ENCODE assay signal across 7 cellular contexts in the genomic region with DNA sequence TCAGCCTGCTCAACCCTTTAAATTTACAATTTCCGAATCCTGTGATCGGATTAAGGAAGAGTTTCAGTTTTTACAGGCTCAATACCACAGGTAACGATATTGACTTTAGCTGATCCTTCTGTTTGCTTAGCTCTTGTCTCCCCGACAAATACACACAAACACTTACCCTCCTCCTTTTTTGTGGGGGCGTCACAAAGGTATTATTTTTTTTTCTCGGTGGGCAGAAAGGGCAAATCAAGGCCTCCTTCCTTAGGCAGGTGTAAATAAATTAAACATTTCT. TPM values are rescaled to one million over a fixed set of nuclear protein-coding genes. Genes with fewer than 3 reads are reported as not detected.
DNase-seq lines count a peak whose midpoint lies in the region; ATAC-seq and TF ChIP-seq lines count a peak whose summit lies in the region.

No MANE protein-coding gene starts in this region.

- H3K36me3 ChIP-seq in skeletal muscle satellite cell (ENCODE audit: insufficient read depth, low read length), result no peaks in the 10 kb centered on the region

- H3K4me2 ChIP-seq in skeletal muscle satellite cell (ENCODE audit: low read length), result peak overlapping the region; percentile 92

- DNase-seq in GM20000 (ENCODE audit: low spot score) (peak; percentile 8), RWPE1 (ENCODE audit: low spot score) (no peak), foreskin keratinocyte (peak in 1 of 2 donors; percentile 33), glomerular visceral epithelial cell (ENCODE audit: extremely low spot score) (no peak), GM13976 (ENCODE audit: low spot score) (no peak), GM03348 (ENCODE audit: low spot score) (no peak)

- peak overlapping the region; percentile 93; the same call in 1 of the 2 replicates for H3K27ac ChIP-seq in RWPE1
- H3K27ac ChIP-seq in foreskin keratinocyte, result peak overlapping the region; percentile 76

- CTCF ChIA-PET in RWPE1 (lab: Yijun Ruan, JAX), result interaction anchor here (0.6 to 1.1 kb wide), 4 partner anchors 15 to 601 kb away, joined by 3 to 5 read pairs (median 4); no protein-coding TSS in a partner anchor

- peak overlapping the region; percentile 98 for H3K9ac ChIP-seq in skeletal muscle satellite cell (ENCODE audit: low read depth, low read length)

- H3K4me3 ChIP-seq in skeletal muscle satellite cell (ENCODE audit: low read length), result peak overlapping the region; percentile 93

- H3K27me3 ChIP-seq in foreskin keratinocyte (no peaks in the 10 kb centered on the region), skeletal muscle satellite cell (ENCODE audit: control insufficient read depth, insufficient read depth, low read length) (no peaks in the 10 kb centered on the region)

- no peak for ATAC-seq in foreskin keratinocyte

- H3K9me3 ChIP-seq in skeletal muscle satellite cell (replicated peaks; ENCODE audit: low read length), result no peaks in the 10 kb centered on the region

- POLR2A ChIA-PET in RWPE1 (lab: Yijun Ruan, JAX; ENCODE audit: low non-redundant PET), result no interaction called here

- in situ Hi-C loops in GM13976 (cut with MboI; ENCODE audit: low sequenced_read_pairs, unreplicated experiment), result no loop called here

- TF ChIP-seq CTCF in GM20000 (IDR thresholded peaks at IDR 0.05; ENCODE audit: extremely low read depth, missing control alignments) (no peak), RWPE1 (conservative IDR thresholded peaks at IDR 0.05; ENCODE audit: low read depth) (no peak), foreskin keratinocyte (conservative IDR thresholded peaks at IDR 0.05) (no peak), GM13976 (IDR thresholded peaks at IDR 0.05; ENCODE audit: borderline replicate concordance, control extremely low read depth, extremely low read depth, insufficient read depth, missing control alignments) (no peak)

- H3K4me1 ChIP-seq in foreskin keratinocyte (peaks cover 8% of the 10 kb centered on the region), skeletal muscle satellite cell (ENCODE audit: control insufficient read depth, insufficient read depth, low read length) (peaks cover 36% of the 10 kb centered on the region)

RNA-seq across cellular contexts. Expression of gene TLE4, which starts 1.9 kb away (rescaled TPM):
- total RNA-seq in foreskin keratinocyte, result 14.0 and 15.1 TPM in 2 replicates
- polyA plus RNA-seq in foreskin keratinocyte, result 3.2 and 4.0 TPM in 2 replicates
- 5.6 and 12.9 TPM in 2 replicates for total RNA-seq in skeletal muscle satellite cell (2012; rRNA removed)
